ENCODE assay signal across 10 cellular contexts in genomic region chr18:62437520-62438329, GRCh38.
A peak's percentile ranks its signal among the peaks of the same experiment; 100 is the strongest.
DNase-seq lines count a peak whose midpoint lies in the region; ATAC-seq and TF ChIP-seq lines count a peak whose summit lies in the region.
"Had no signal": no experiment of that assay in that cellular context is flagged by ENCODE, and none has a peak within 500 bp of the region (broad histone marks: within the 10 kb centered on the region; RNA-seq: fewer than 3 reads in every experiment).

No MANE protein-coding gene starts in this region.

- intact Hi-C loops in tibial artery (cut with DNase I; ENCODE audit: low total_unique reads), result loop anchor here (2.0 kb wide), 1 partner anchor 85 kb away; the partner anchor contains the start of gene ZCCHC2

- peaks cover 0 to 35% of the 10 kb centered on the region in 2 donors for H3K4me1 ChIP-seq in right atrium auricular region
- H3K4me1 ChIP-seq in tibial artery, result peaks cover 0 to 27% (median 27%) of the 10 kb centered on the region in 4 donors

- no peaks in the 10 kb centered on the region for H3K4me1 Mint-ChIP-seq in activated T-helper 17 cell treated with anti-CD3 and anti-CD28 coated beads, Interleukin-2, amount 50 U/mL, for 72 hours
- no peaks in the 10 kb centered on the region for H3K4me1 Mint-ChIP-seq in activated naive CD8-positive, alpha-beta T cell treated with anti-CD3 and anti-CD28 coated beads, Interleukin-2, amount 50 U/mL, for 24 hours

- H3K9me3 ChIP-seq in right atrium auricular region (no peaks in the 10 kb centered on the region), tibial artery (no peaks in the 10 kb centered on the region)

- H3K36me3 Mint-ChIP-seq in activated T-helper 17 cell treated with anti-CD3 and anti-CD28 coated beads, Interleukin-2, amount 50 U/mL, for 72 hours (ENCODE audit: low read depth), result no peaks in the 10 kb centered on the region
- no peaks in the 10 kb centered on the region for H3K36me3 Mint-ChIP-seq in activated naive CD8-positive, alpha-beta T cell treated with anti-CD3 and anti-CD28 coated beads, Interleukin-2, amount 50 U/mL, for 24 hours (ENCODE audit: low read depth)

- TF ChIP-seq CTCF in right atrium auricular region (IDR thresholded peaks at IDR 0.05) (no peak), tibial artery (IDR thresholded peaks at IDR 0.05) (no peak)

- peaks cover 3% of the 10 kb centered on the region for H3K27me3 Mint-ChIP-seq in activated T-helper 17 cell treated with anti-CD3 and anti-CD28 coated beads, Interleukin-2, amount 50 U/mL, for 72 hours
- peaks cover 7% of the 10 kb centered on the region for H3K27me3 Mint-ChIP-seq in activated naive CD8-positive, alpha-beta T cell treated with anti-CD3 and anti-CD28 coated beads, Interleukin-2, amount 50 U/mL, for 24 hours

- DNase-seq in right atrium auricular region (ENCODE audit: low spot score), result no peak
- peak; percentile 64 to 89 for DNase-seq in tibial artery
- no peak for DNase-seq in activated naive CD8-positive, alpha-beta T cell treated with anti-CD3 and anti-CD28 coated beads, Interleukin-2, amount 50 U/mL, for 24 hours
- no peak for DNase-seq in stimulated activated naive CD4-positive, alpha-beta T cell (lab: John Stamatoyannopoulos, UW)
- DNase-seq: activated CD4-positive, alpha-beta T cell treated with anti-CD3 and anti-CD28 coated beads for 4 hours; cortex of kidney; NCI-H510A treated with DMSO at 0.1 percent for 48 hours had no signal

- H3K27me3 ChIP-seq in right atrium auricular region (no peaks in the 10 kb centered on the region), tibial artery (no peaks in the 10 kb centered on the region)

- peak; percentile 57 for ATAC-seq in HG02759 (IDR thresholded peaks at IDR 0.05; ENCODE audit: unreplicated experiment)
- ATAC-seq in activated T-helper 17 cell treated with anti-CD3 and anti-CD28 coated beads, Interleukin-2, amount 50 U/mL, for 72 hours (replicated peaks), result peak; percentile 48
- ATAC-seq in activated naive CD8-positive, alpha-beta T cell treated with anti-CD3 and anti-CD28 coated beads, Interleukin-2, amount 50 U/mL, for 24 hours, result no peak
- ATAC-seq in HG02973 (IDR thresholded peaks at IDR 0.05; ENCODE audit: unreplicated experiment), result no peak

- no peak overlapping the region for H3K27ac Mint-ChIP-seq in activated T-helper 17 cell treated with anti-CD3 and anti-CD28 coated beads, Interleukin-2, amount 50 U/mL, for 72 hours
- no peak overlapping the region for H3K27ac Mint-ChIP-seq in activated naive CD8-positive, alpha-beta T cell treated with anti-CD3 and anti-CD28 coated beads, Interleukin-2, amount 50 U/mL, for 24 hours

- H3K4me3 Mint-ChIP-seq in activated T-helper 17 cell treated with anti-CD3 and anti-CD28 coated beads, Interleukin-2, amount 50 U/mL, for 72 hours, result no peak overlapping the region
- H3K4me3 Mint-ChIP-seq in activated naive CD8-positive, alpha-beta T cell treated with anti-CD3 and anti-CD28 coated beads, Interleukin-2, amount 50 U/mL, for 24 hours, result no peak overlapping the region

- H3K36me3 ChIP-seq in right atrium auricular region (no peaks in the 10 kb centered on the region), tibial artery (no peaks in the 10 kb centered on the region)

- H3K27ac ChIP-seq in right atrium auricular region, result peak overlapping the region; percentile 76 to 82
- peak overlapping the region; percentile 87 to 91 for H3K27ac ChIP-seq in tibial artery

- H3K9me3 Mint-ChIP-seq in activated T-helper 17 cell treated with anti-CD3 and anti-CD28 coated beads, Interleukin-2, amount 50 U/mL, for 72 hours, result no peaks in the 10 kb centered on the region
- H3K9me3 Mint-ChIP-seq in activated naive CD8-positive, alpha-beta T cell treated with anti-CD3 and anti-CD28 coated beads, Interleukin-2, amount 50 U/mL, for 24 hours, result no peaks in the 10 kb centered on the region

- H3K4me3 ChIP-seq in right atrium auricular region, result no peak overlapping the region
- H3K4me3 ChIP-seq in tibial artery, result peak overlapping the region; percentile 18 to 35

Comparison
In these comparisons a context has a peak if more than half of its experiments do, and no peak if none do; other contexts are left out.
1. ATAC-seq: peak in HG02759 (single experiment) and activated T-helper 17 cell treated with anti-CD3 and anti-CD28 coated beads, Interleukin-2, amount 50 U/mL, for 72 hours (single experiment); none in activated naive CD8-positive, alpha-beta T cell treated with anti-CD3 and anti-CD28 coated beads, Interleukin-2, amount 50 U/mL, for 24 hours (single experiment) and HG02973 (single experiment).
2. DNase-seq: peak in tibial artery (2 of 2); none in right atrium auricular region (single experiment), activated naive CD8-positive, alpha-beta T cell treated with anti-CD3 and anti-CD28 coated beads, Interleukin-2, amount 50 U/mL, for 24 hours (single experiment) and stimulated activated naive CD4-positive, alpha-beta T cell (0 of 6).
3. H3K4me3 ChIP-seq: peak in tibial artery (2 of 2); none in right atrium auricular region (0 of 2).